9 cellular contexts compared by ENCODE assay signal in the genomic region with DNA sequence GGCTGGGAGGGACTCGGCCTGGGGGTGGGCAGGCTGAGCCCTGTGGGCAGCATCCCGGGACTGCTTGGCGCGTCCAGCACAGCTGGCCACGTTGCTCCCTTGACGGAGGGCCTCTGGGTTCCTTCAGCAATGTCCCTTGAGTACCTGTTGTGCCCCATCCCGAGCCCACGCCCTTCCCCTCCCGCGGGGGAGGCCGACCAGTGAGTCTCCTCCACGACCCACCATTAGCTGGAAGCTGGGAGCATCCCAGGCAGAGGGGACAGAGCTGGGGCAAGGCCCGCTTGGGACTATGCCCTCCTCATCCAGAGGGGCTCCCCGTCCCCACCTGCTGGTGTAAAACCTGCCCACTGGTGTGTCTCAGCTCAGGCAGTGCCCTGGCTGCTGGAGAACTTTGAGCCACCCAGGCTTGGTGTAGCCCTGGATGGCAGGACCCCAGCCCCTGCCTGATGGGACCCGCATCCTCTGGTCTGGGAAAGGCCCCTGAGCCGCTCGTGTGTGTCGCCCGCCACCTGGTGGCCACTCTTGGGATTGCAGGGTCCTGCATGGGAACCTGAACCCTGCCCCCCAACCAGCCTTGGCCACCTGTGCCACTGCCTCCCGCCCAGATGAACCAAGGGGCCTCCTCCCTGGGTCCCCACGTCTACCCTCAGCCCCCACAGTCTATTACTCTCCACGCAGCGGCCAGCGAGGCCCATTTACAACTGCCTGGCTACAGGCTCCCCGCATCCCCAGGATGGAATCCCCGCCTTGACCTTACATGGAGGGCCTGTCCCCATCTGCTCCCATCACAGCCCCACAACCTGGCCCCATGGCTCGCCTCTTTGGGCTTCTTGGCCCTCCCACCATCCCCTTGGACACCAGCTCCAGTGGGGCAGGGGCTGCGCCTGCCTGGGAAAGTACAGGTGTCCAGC. TPM values are rescaled to one million over a fixed set of nuclear protein-coding genes. Genes with fewer than 3 reads are reported as not detected.
DNase-seq lines count a peak whose midpoint lies in the region; ATAC-seq and TF ChIP-seq lines count a peak whose summit lies in the region.
"Had no signal": no experiment of that assay in that cellular context is flagged by ENCODE, and none has a peak within 500 bp of the region (broad histone marks: within the 10 kb centered on the region; RNA-seq: fewer than 3 reads in every experiment).

No MANE protein-coding gene starts in this region.

- peak; percentile 66 for ATAC-seq in GM23338
- ATAC-seq in GM21367 (IDR thresholded peaks at IDR 0.05; ENCODE audit: unreplicated experiment): no peak

- no peak for TF ChIP-seq EP300 in stomach (IDR thresholded peaks at IDR 0.05)

- H3K27me3 ChIP-seq in GM23338 (ENCODE audit: insufficient read depth): no peaks in the 10 kb centered on the region
- H3K27me3 ChIP-seq in stomach: peaks cover 0 to 44% (median 0%) of the 10 kb centered on the region in 3 donors

- H3K4me1 ChIP-seq in GM23338 (ENCODE audit: insufficient read depth): peaks cover 12% of the 10 kb centered on the region; the same call in 1 of the 2 replicates
- peaks cover 0 to 35% (median 15%) of the 10 kb centered on the region in 4 donors for H3K4me1 ChIP-seq in stomach

- no peaks in the 10 kb centered on the region for H3K79me2 ChIP-seq in GM23338 (replicated peaks; ENCODE audit: insufficient read depth)

- peaks cover 17% of the 10 kb centered on the region for H3K27me3 Mint-ChIP-seq in GM23338 (ENCODE audit: insufficient read depth, low read depth, poor library complexity)
- H3K27me3 Mint-ChIP-seq in neural crest cell (ENCODE audit: low read depth): peaks cover 5% of the 10 kb centered on the region

- DNase-seq in AG09309 (ENCODE audit: low read depth) (no peak), GM23338 (ENCODE audit: low spot score) (peak; percentile 92), OCI-M1 (lab: John Stamatoyannopoulos, UW) (peak; percentile 71), fibroblast of gingiva (ENCODE audit: low read depth) (peak; percentile 18), neural crest cell (ENCODE audit: low read depth, low spot score) (peak; percentile 96), stomach (peak; percentile 84)
- DNase-seq in activated T-cell treated with anti-CD3 and anti-CD28 coated beads, Interleukin-2, amount 50 U/mL, for 48 hours: peak; percentile 91 to 93

- intact Hi-C loops in stomach (cut with DNase I; ENCODE audit: low total_unique reads): loop anchor here (5.0 kb wide), 1 partner anchor 38 kb away; no protein-coding TSS in a partner anchor

- H3K36me3 ChIP-seq in GM23338 (ENCODE audit: insufficient read depth) (no peaks in the 10 kb centered on the region), stomach (peaks cover 0 to 5% (median 2%) of the 10 kb centered on the region in 4 donors)

- peaks cover 4% of the 10 kb centered on the region for H3F3A ChIP-seq in GM23338 (replicated peaks; ENCODE audit: low read depth)

- 31 to 41% (median 36%) methylated on average over 9 to 28 of the region's 28 CpGs for WGBS in stomach, 5 donors

- H3K4me2 ChIP-seq in GM23338: no peak overlapping the region

- H3K36me3 Mint-ChIP-seq in GM23338 (ENCODE audit: low read depth) (no peaks in the 10 kb centered on the region; the same call in 2 of the 3 replicates), neural crest cell (ENCODE audit: low read depth) (peaks cover 2% of the 10 kb centered on the region)

- H3K9me2 ChIP-seq in GM23338 (ENCODE audit: insufficient read depth): no peaks in the 10 kb centered on the region

- H3K9me3 ChIP-seq in stomach: no peaks in the 10 kb centered on the region

- H2AFZ ChIP-seq in GM23338: no peak overlapping the region

- H3K4me3 ChIP-seq in AG09309 (ENCODE audit: control insufficient read depth, low read depth, low read length): no peak overlapping the region
- H3K4me3 ChIP-seq in GM23338: no peak overlapping the region
- H3K4me3 ChIP-seq in stomach: no peak overlapping the region
- H3K4me3 ChIP-seq: skin epidermis had no signal

- H3K4me1 Mint-ChIP-seq in GM23338: peaks cover 23% of the 10 kb centered on the region; the same call in 2 of the 3 replicates
- H3K4me1 Mint-ChIP-seq in neural crest cell: peaks cover 6% of the 10 kb centered on the region

- H4K20me1 ChIP-seq in GM23338 (replicated peaks; ENCODE audit: insufficient read depth): no peaks in the 10 kb centered on the region

- TF ChIP-seq CTCF in AG09309 (IDR thresholded peaks at IDR 0.05; ENCODE audit: control insufficient read depth, insufficient read depth, low read depth, low read length, missing control alignments) (peak; percentile 97), GM23338 (conservative IDR thresholded peaks at IDR 0.05; ENCODE audit: low read depth in 2 of 2) (peak; percentile 79 to 98), neural crest cell (conservative IDR thresholded peaks at IDR 0.05) (peak; percentile 96), stomach (IDR thresholded peaks at IDR 0.05) (peak in 6 of 7 experiments; percentile 94 to 100 (median 99))

- H3K9me3 Mint-ChIP-seq in GM23338: no peaks in the 10 kb centered on the region
- no peaks in the 10 kb centered on the region for H3K9me3 Mint-ChIP-seq in neural crest cell

- no peak overlapping the region for H3K27ac ChIP-seq in GM23338 (ENCODE audit: low read depth)
- no peak overlapping the region for H3K27ac ChIP-seq in stomach
- H3K27ac ChIP-seq: skin epidermis had no signal

- TF ChIP-seq POLR2A in stomach (IDR thresholded peaks at IDR 0.05): no peak

- no peak overlapping the region for H3K4me3 Mint-ChIP-seq in GM23338
- peak overlapping the region; percentile 57 for H3K4me3 Mint-ChIP-seq in neural crest cell

- no peak overlapping the region for H3K27ac Mint-ChIP-seq in GM23338
- H3K27ac Mint-ChIP-seq in neural crest cell (ENCODE audit: unreplicated experiment): no peak overlapping the region

TF ChIP-seq in GM23338, 12 proteins besides CTCF, POLR2A, EP300 and RAD21:
- TF ChIP-seq NANOG (IDR thresholded peaks at IDR 0.05; ENCODE audit: borderline replicate concordance) (no peak), POLR2AphosphoS5 (IDR thresholded peaks at IDR 0.05; ENCODE audit: low read depth) (0 out of 2 replicates have a peak, but pooled peaks have one; percentile 33)

RNA-seq across cellular contexts. Expression of gene ARHGAP8, which starts 16.6 kb away (rescaled TPM):
- total RNA-seq in GM23338 (2014; rRNA removed; shearing (Covaris generic)): 45.4 and 62.8 TPM in 2 replicates
- 60.8 and 64.9 TPM in 2 replicates for polyA plus RNA-seq in GM23338 (2016; fragmentation: Nextera tagmentation; extraction: Ambion mirVana)
- 0.61 and 0.96 TPM in 2 replicates for total RNA-seq in neural crest cell
- 10 to 100 TPM in 3 of 5 donors, 1 to 10 TPM in 2; 7.8 to 63.6 (median 10.3) TPM for total RNA-seq in stomach
- polyA plus RNA-seq in stomach: 10 to 100 TPM; 10.2 to 18.7 (median 12.3) TPM

RNA-seq across cellular contexts. Expression of gene PRR5, which starts 33.8 kb away (rescaled TPM):
- 31.4 and 37.7 TPM in 2 replicates for total RNA-seq in GM23338 (2014; rRNA removed; shearing (Covaris generic))
- 15.3 and 17.4 TPM in 2 replicates for polyA plus RNA-seq in GM23338 (2016; fragmentation: Nextera tagmentation; extraction: Ambion mirVana)
- 11.9 and 13.6 TPM in 2 replicates for total RNA-seq in neural crest cell
- 10 to 100 TPM in 3 of 5 donors, 1 to 10 TPM in 1, not detected in 1; 8.3 to 36.5 (median 26.9) TPM for total RNA-seq in stomach
- 10 to 100 TPM; 13.3 to 17.9 (median 16.1) TPM for polyA plus RNA-seq in stomach
